In genomic region chr20:48898210-48898609, GRCh38 we compare ENCODE assay signal across 17 cellular contexts. TPM values are rescaled to one million over a fixed set of nuclear protein-coding genes. Genes with fewer than 3 reads are reported as not detected.
DNase-seq lines count a peak whose midpoint lies in the region; ATAC-seq and TF ChIP-seq lines count a peak whose summit lies in the region.
"Had no signal": no experiment of that assay in that cellular context is flagged by ENCODE, and none has a peak within 500 bp of the region (broad histone marks: within the 10 kb centered on the region; RNA-seq: fewer than 3 reads in every experiment).

No MANE protein-coding gene starts in this region.

- no peak overlapping the region for H3K4ac ChIP-seq in mesendoderm (ENCODE audit: low read depth, low read length)

- no peak overlapping the region for H3K56ac ChIP-seq in mesendoderm (ENCODE audit: low read length)

- POLR2A ChIA-PET in HEK293T (lab: Yijun Ruan, JAX) = no interaction called here

- no peaks in the 10 kb centered on the region for H3K79me1 ChIP-seq in mesendoderm (ENCODE audit: low read length)

- H2BK120ac ChIP-seq in mesendoderm (ENCODE audit: low read depth, low read length) = no peak overlapping the region

- H4K8ac ChIP-seq in mesendoderm (ENCODE audit: low read depth, low read length) = no peak overlapping the region

- no peak overlapping the region for H3K23ac ChIP-seq in mesendoderm (ENCODE audit: low read length)

- DNase-seq in HS-5 (ENCODE audit: low read depth) (peak; percentile 69), T1000 (lab: John Stamatoyannopoulos, UW) (peak; percentile 21), fibroblast of peridontal ligament (ENCODE audit: extremely low read depth) (peak; percentile 72), mesendoderm (no peak), HEK293T (ENCODE audit: extremely low spot score) (no peak)
- no peak for DNase-seq in stimulated activated naive CD4-positive, alpha-beta T cell treated with Interleukin-2 at 50 U/mL for 16 hours (lab: John Stamatoyannopoulos, UW)
- DNase-seq: activated CD4-positive, CD25-positive, alpha-beta regulatory T cell; activated naive CD8-positive, alpha-beta T cell treated with anti-CD3 and anti-CD28 coated beads for 36 hours; CD8-positive, alpha-beta T cell; heart right ventricle; NCI-H187 treated with DMSO at 0.1 percent for 48 hours; NCI-H510A; OCI-M1; pancreas; spleen had no signal

- WGBS in mesendoderm (ENCODE audit: extremely low coverage, insufficient coverage, low lambda C conversion rate) = no CpG with 5 or more reads among the region's 10 CpGs

- no peaks in the 10 kb centered on the region for H3K36me3 ChIP-seq in skeletal muscle tissue (ENCODE audit: control insufficient read depth in 3 of 3, insufficient read depth in 3 of 3, low read length in 3 of 3)
- no peaks in the 10 kb centered on the region for H3K36me3 ChIP-seq in mesendoderm (ENCODE audit: control insufficient read depth, insufficient read depth, low read length)
- H3K36me3 ChIP-seq: heart right ventricle, pancreas, spleen had no signal

- CTCF ChIA-PET in HEK293T (lab: Yijun Ruan, JAX) = no interaction called here

- H3K4me1 ChIP-seq in skeletal muscle tissue (ENCODE audit: control insufficient read depth in 3 of 3, insufficient read depth in 3 of 3, low read length in 3 of 3) = peaks cover 6 to 8% (median 7%) of the 10 kb centered on the region in 3 donors
- H3K4me1 ChIP-seq in mesendoderm (ENCODE audit: control insufficient read depth, low read depth, low read length) = no peaks in the 10 kb centered on the region
- H3K4me1 ChIP-seq: pancreas had no signal

- H3K9me3 ChIP-seq in skeletal muscle tissue (ENCODE audit: control insufficient read depth in 3 of 3, low read length in 3 of 3) = no peaks in the 10 kb centered on the region
- H3K9me3 ChIP-seq: pancreas had no signal

- H3K4me3 ChIP-seq in skeletal muscle tissue (ENCODE audit: low read length in 3 of 3) (no peak overlapping the region), mesendoderm (ENCODE audit: low read length) (no peak overlapping the region)
- H3K4me3 ChIP-seq: heart right ventricle, pancreas, spleen had no signal

- no peak overlapping the region for H2BK5ac ChIP-seq in mesendoderm (ENCODE audit: low read length)

- H3K18ac ChIP-seq in mesendoderm (ENCODE audit: low read length) = no peak overlapping the region

- no peak overlapping the region for H3K4me2 ChIP-seq in mesendoderm (ENCODE audit: low read length)

- no peak overlapping the region for H2BK15ac ChIP-seq in mesendoderm (replicated peaks; ENCODE audit: low read depth)

- H4K5ac ChIP-seq in mesendoderm (ENCODE audit: low read length) = no peak overlapping the region

- H3K27ac ChIP-seq in skeletal muscle tissue (ENCODE audit: low read depth, low read length) = peak overlapping the region; percentile 87
- no peak overlapping the region for H3K27ac ChIP-seq in mesendoderm (ENCODE audit: low read depth, low read length)
- H3K27ac ChIP-seq: pancreas, spleen had no signal

- ATAC-seq in GM19328 (IDR thresholded peaks at IDR 0.05; ENCODE audit: unreplicated experiment) = no peak
- ATAC-seq: CD8-positive, alpha-beta T cell; pancreas had no signal

- H3K79me2 ChIP-seq in mesendoderm (ENCODE audit: control insufficient read depth, insufficient read depth, low read length) = no peaks in the 10 kb centered on the region

- H2AK5ac ChIP-seq in mesendoderm (ENCODE audit: low read length) = no peak overlapping the region

- H3K27me3 ChIP-seq in skeletal muscle tissue (ENCODE audit: control insufficient read depth in 3 of 3, insufficient read depth in 3 of 3, low read length in 3 of 3) (no peaks in the 10 kb centered on the region), mesendoderm (ENCODE audit: insufficient read depth, low read length, poor library complexity) (no peaks in the 10 kb centered on the region)
- H3K27me3 ChIP-seq: heart right ventricle, pancreas, spleen had no signal

- H3K9ac ChIP-seq in skeletal muscle tissue (ENCODE audit: low read depth in 1 of 3, low read length in 3 of 3) (peak overlapping the region in 1 of 3 donors; percentile 62), mesendoderm (ENCODE audit: low read length) (no peak overlapping the region)

TF ChIP-seq in HEK293T, 16 proteins besides CTCF, POLR2A, EP300 and RAD21:
- TF ChIP-seq FOXK2 (IDR thresholded peaks at IDR 0.05) (no peak), FOXA1 (IDR thresholded peaks at IDR 0.05) (no peak), SP1 (IDR thresholded peaks at IDR 0.05) (no peak), L3MBTL2 (conservative IDR thresholded peaks at IDR 0.05) (no peak), HDGF (IDR thresholded peaks at IDR 0.05; ENCODE audit: borderline replicate concordance) (no peak), NFRKB (IDR thresholded peaks at IDR 0.05) (no peak), LEF1 (IDR thresholded peaks at IDR 0.05; ENCODE audit: borderline replicate concordance) (no peak), ARNT (IDR thresholded peaks at IDR 0.05) (no peak), BHLHE40 (IDR thresholded peaks at IDR 0.05; ENCODE audit: borderline replicate concordance) (no peak)
- TF ChIP-seq, protein P1, sequence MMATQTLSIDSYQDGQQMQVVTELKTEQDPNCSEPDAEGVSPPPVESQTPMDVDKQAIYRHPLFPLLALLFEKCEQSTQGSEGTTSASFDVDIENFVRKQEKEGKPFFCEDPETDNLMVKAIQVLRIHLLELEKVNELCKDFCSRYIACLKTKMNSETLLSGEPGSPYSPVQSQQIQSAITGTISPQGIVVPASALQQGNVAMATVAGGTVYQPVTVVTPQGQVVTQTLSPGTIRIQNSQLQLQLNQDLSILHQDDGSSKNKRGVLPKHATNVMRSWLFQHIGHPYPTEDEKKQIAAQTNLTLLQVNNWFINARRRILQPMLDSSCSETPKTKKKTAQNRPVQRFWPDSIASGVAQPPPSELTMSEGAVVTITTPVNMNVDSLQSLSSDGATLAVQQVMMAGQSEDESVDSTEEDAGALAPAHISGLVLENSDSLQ (IDR thresholded peaks at IDR 0.05) = no peak

RNA-seq across cellular contexts. Expression of gene ARFGEF2, which starts 23.3 kb away (rescaled TPM):
- 18.3 TPM for total RNA-seq in skeletal muscle tissue
- polyA plus RNA-seq in mesendoderm (2013, experiment 1 of 2) = 9.4 TPM
- 9.0 TPM for polyA plus RNA-seq in mesendoderm (2013, experiment 2 of 2)

Comparison
In these comparisons a context has a peak if more than half of its experiments do, and no peak if none do; other contexts are left out.
1. DNase-seq: peak in HS-5 (single experiment), T1000 (single experiment) and fibroblast of peridontal ligament (single experiment); none in mesendoderm (single experiment), HEK293T (single experiment) and stimulated activated naive CD4-positive, alpha-beta T cell treated with Interleukin-2 at 50 U/mL for 16 hours (single experiment).